In genomic region chr1:111491070-111491469, GRCh38 we compare ENCODE assay signal across 1 cellular context.
TF ChIP-seq lines count a peak whose summit lies in the region.

No MANE protein-coding gene starts in this region.

TF ChIP-seq in HepG2, 621 proteins besides CTCF, POLR2A, EP300 and RAD21:
- TF ChIP-seq ZNF713 (CRISPR knock-in tag; IDR thresholded peaks at IDR 0.05) (no peak), JUN (CRISPR knock-in tag; IDR thresholded peaks at IDR 0.05) (no peak), CREB3 (CRISPR knock-in tag; IDR thresholded peaks at IDR 0.05) (no peak), JARID2 (CRISPR knock-in tag; IDR thresholded peaks at IDR 0.05; ENCODE audit: insufficient replicate concordance) (no peak), MTA1 (CRISPR knock-in tag; IDR thresholded peaks at IDR 0.05; ENCODE audit: borderline replicate concordance) (no peak), HIC2 (CRISPR knock-in tag; IDR thresholded peaks at IDR 0.05; ENCODE audit: low read depth) (no peak), DNMT3B (CRISPR knock-in tag; conservative IDR thresholded peaks at IDR 0.05) (no peak), ZBTB40 (IDR thresholded peaks at IDR 0.05) (no peak), ZBTB40 (CRISPR knock-in tag; IDR thresholded peaks at IDR 0.05) (no peak), HDAC6 (IDR thresholded peaks at IDR 0.05; ENCODE audit: low read depth, low read length) (no peak), RFX5 (IDR thresholded peaks at IDR 0.05; ENCODE audit: low read depth, low read length) (no peak), ATAD3A (CRISPR knock-in tag; IDR thresholded peaks at IDR 0.05) (no peak)
